Comparison of ENCODE assay signal across 28 cellular contexts in the genomic region with DNA sequence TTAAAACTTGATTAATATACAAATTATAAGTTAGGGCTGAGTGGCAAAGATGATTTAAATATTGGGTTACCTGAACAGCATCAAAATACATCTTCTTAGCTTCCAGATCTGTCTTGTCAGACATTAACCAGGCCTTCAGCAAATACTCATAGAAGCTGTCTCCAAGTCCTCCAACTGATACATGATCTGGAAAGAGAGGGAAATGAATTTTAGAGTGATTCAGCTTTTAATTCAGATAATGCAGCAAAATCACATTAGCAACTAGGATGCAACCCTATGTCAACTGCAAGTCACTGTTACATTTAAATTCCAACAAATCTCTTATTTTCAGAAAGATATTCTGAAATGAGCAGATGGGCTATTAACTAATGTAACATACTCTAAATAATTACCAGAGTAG.
"Had no signal": no experiment of that assay in that cellular context is flagged by ENCODE, and none has a peak within 500 bp of the region (broad histone marks: within the 10 kb centered on the region; RNA-seq: fewer than 3 reads in every experiment).

No MANE protein-coding gene starts in this region.

- DNase-seq: activated B cell treated with CpG ODN at 0.5 μM for 24 hours; activated CD4-positive, alpha-beta memory T cell treated with anti-CD3 and anti-CD28 coated beads, Interleukin-2, amount 10 ng/mL, durations not matched to agents 7 days and 5 days; activated CD4-positive, alpha-beta T cell treated with anti-CD3 and anti-CD28 coated beads for 1 hour; activated CD4-positive, alpha-beta T cell treated with anti-CD3 and anti-CD28 coated beads for 36 hours; activated CD4-positive, alpha-beta T cell treated with anti-CD3 and anti-CD28 coated beads for 48 hours; activated CD4-positive, alpha-beta T cell treated with anti-CD3 and anti-CD28 coated beads, Interleukin-2, amount 10 ng/mL, durations not matched to agents 7 days and 5 days; activated CD4-positive, alpha-beta T cell treated with anti-CD3 and anti-CD28 coated beads, Interleukin-2, amount 50 U/mL, for 48 hours; activated CD8-positive, alpha-beta memory T cell treated with anti-CD3 and anti-CD28 coated beads for 24 hours; activated CD8-positive, alpha-beta memory T cell treated with anti-CD3 and anti-CD28 coated beads, Interleukin-2, amount 10 ng/mL, durations not matched to agents 7 days and 5 days; activated CD8-positive, alpha-beta memory T cell treated with anti-CD3 and anti-CD28 coated beads, Interleukin-2, amount 50 U/mL, for 48 hours; activated CD8-positive, alpha-beta T cell treated with anti-CD3 and anti-CD28 coated beads, Interleukin-2, amount 10 ng/mL, durations not matched to agents 7 days and 5 days; activated effector memory CD4-positive, alpha-beta T cell treated with Interleukin-2 at 50 U/mL for 16 hours; activated gamma-delta T cell; activated naive CD4-positive, alpha-beta T cell treated with anti-CD3 and anti-CD28 coated beads, Interleukin-2, amount 10 ng/mL, durations not matched to agents 7 days and 5 days; activated naive CD4-positive, alpha-beta T cell treated with Interleukin-2 at 50 U/mL for 16 hours; activated naive CD8-positive, alpha-beta T cell treated with anti-CD3 and anti-CD28 coated beads, Interleukin-2, amount 10 ng/mL, durations not matched to agents 7 days and 5 days; activated naive CD8-positive, alpha-beta T cell treated with anti-CD3 and anti-CD28 coated beads, Interleukin-2, amount 50 U/mL, for 24 hours; activated T-cell treated with anti-CD3 and anti-CD28 coated beads, Interleukin-2, amount 50 U/mL, for 24 hours; activated T-cell treated with anti-CD3 and anti-CD28 coated beads, Interleukin-2, amount 50 U/mL, for 48 hours; amygdala; anterior cingulate cortex; caudate nucleus; cerebellar nuclear complex; T-helper 2 cell; T-helper 9 cell had no signal

- H3K4me3 ChIP-seq: ascending aorta, cardiac muscle cell had no signal

- H3K9me3 ChIP-seq: ascending aorta had no signal

- H3K4me1 ChIP-seq: ascending aorta had no signal

- ATAC-seq: activated CD4-positive, alpha-beta T cell treated with anti-CD3 and anti-CD28 coated beads for 36 hours; activated CD4-positive, CD25-positive, alpha-beta regulatory T cell treated with anti-CD3 and anti-CD28 coated beads, Interleukin-2, amount 50 U/mL, for 24 hours; activated CD8-positive, alpha-beta memory T cell treated with anti-CD3 and anti-CD28 coated beads, Interleukin-2, amount 10 ng/mL, durations not matched to agents 7 days and 5 days; activated CD8-positive, alpha-beta T cell treated with anti-CD3 and anti-CD28 coated beads, Interleukin-2, amount 10 ng/mL, durations not matched to agents 7 days and 5 days; activated naive CD8-positive, alpha-beta T cell treated with anti-CD3 and anti-CD28 coated beads, Interleukin-2, amount 50 U/mL, for 24 hours had no signal

- H3K27me3 ChIP-seq: ascending aorta, cardiac muscle cell had no signal
